ENCODE assay signal across 10 cellular contexts in genomic region chr2:18311413-18311812, GRCh38.
DNase-seq lines count a peak whose midpoint lies in the region; TF ChIP-seq lines count a peak whose summit lies in the region.
"Had no signal": no experiment of that assay in that cellular context is flagged by ENCODE, and none has a peak within 500 bp of the region (broad histone marks: within the 10 kb centered on the region; RNA-seq: fewer than 3 reads in every experiment).

No MANE protein-coding gene starts in this region.

- H3K4me3 ChIP-seq in A673 (ENCODE audit: low read depth, low read length, poor library complexity, severe bottlenecking) (no peak overlapping the region), LNCaP clone FGC (ENCODE audit: low read depth, low read length) (no peak overlapping the region)

- peak; percentile 51 for DNase-seq in A673 (ENCODE audit: low spot score)
- DNase-seq in LNCaP clone FGC (ENCODE audit: low read depth), result peak; percentile 61
- DNase-seq in RPMI7951 (ENCODE audit: low read depth), result peak; percentile 28
- peak; percentile 77 for DNase-seq in left kidney (ENCODE audit: low read depth, low spot score)
- DNase-seq in RPMI8226, result no peak
- DNase-seq in occipital lobe (lab: John Stamatoyannopoulos, UW), result no peak
- no peak for DNase-seq in anterior cingulate cortex (lab: John Stamatoyannopoulos, UW)
- no peak for DNase-seq in NK-92 (lab: John Stamatoyannopoulos, UW; ENCODE audit: unreplicated experiment)
- DNase-seq: AML-193, brain microvascular endothelial cell had no signal

- H3K36me3 ChIP-seq in A673 (ENCODE audit: insufficient read depth, low read length, poor library complexity, severe bottlenecking), result no peaks in the 10 kb centered on the region
- H3K36me3 ChIP-seq: brain microvascular endothelial cell had no signal

- BruUV-seq in A673 (replicated peaks; lab: Mats Ljungman, UMichigan), result no TSS peak

- peak overlapping the region; percentile 16 for H3K27ac ChIP-seq in A673 (ENCODE audit: low read depth, low read length, poor library complexity, severe bottlenecking)
- H3K27ac ChIP-seq: brain microvascular endothelial cell had no signal

- no peaks in the 10 kb centered on the region for H3K4me1 ChIP-seq in A673 (ENCODE audit: insufficient read depth, low read length, poor library complexity, severe bottlenecking)

- H3K27me3 ChIP-seq in A673 (replicated peaks; ENCODE audit: insufficient read depth, low read depth, low read length, poor library complexity), result no peaks in the 10 kb centered on the region
- H3K27me3 ChIP-seq: brain microvascular endothelial cell had no signal

- no peak for TF ChIP-seq CTCF in A673 (conservative IDR thresholded peaks at IDR 0.05; ENCODE audit: low read depth, low read length)
- no peak for TF ChIP-seq CTCF in LNCaP clone FGC (IDR thresholded peaks at IDR 0.05; ENCODE audit: control insufficient read depth, extremely low read depth, insufficient read depth)

- CTCF ChIA-PET in A673 (lab: Charles Lee), result no interaction called here

- peaks cover 6% of the 10 kb centered on the region for H3K9me3 ChIP-seq in A673 (ENCODE audit: low read depth, low read length, poor library complexity, severe bottlenecking)

- intact Hi-C loops in A673 (cut with micrococcal nuclease; ENCODE audit: unreplicated experiment), result no loop called here

- POLR2A ChIA-PET in A673 (lab: Charles Lee; ENCODE audit: low non-redundant PET), result no interaction called here

Comparison
In these comparisons a context has a peak if more than half of its experiments do, and no peak if none do; other contexts are left out.
1. DNase-seq: peak in A673 (single experiment), LNCaP clone FGC (single experiment), RPMI7951 (single experiment) and left kidney (single experiment); none in RPMI8226 (single experiment), occipital lobe (single experiment), anterior cingulate cortex (0 of 58) and NK-92 (single experiment).